In the genomic region with DNA sequence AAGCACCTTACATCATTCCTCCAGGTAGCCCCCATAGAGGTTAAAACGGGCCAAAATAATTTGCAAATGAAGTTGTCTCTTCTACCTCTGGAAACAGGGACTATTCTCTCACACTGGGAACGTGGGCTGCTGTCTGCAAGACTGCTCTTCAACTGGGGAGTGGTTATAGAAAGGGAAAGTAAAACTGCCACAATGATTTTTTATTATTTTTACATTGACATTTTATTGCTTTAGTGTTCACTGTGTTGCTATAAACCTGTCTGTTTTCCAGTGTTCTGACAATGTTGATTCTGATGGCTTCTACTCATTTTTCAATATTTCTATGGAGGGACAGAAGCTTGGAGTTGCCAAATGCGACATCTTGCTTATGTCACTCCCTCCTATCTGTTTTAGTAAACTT, we compare ENCODE assay signal across 14 cellular contexts.
DNase-seq lines count a peak whose midpoint lies in the region; ATAC-seq and TF ChIP-seq lines count a peak whose summit lies in the region.
"Had no signal": no experiment of that assay in that cellular context is flagged by ENCODE, and none has a peak within 500 bp of the region (broad histone marks: within the 10 kb centered on the region; RNA-seq: fewer than 3 reads in every experiment).

No MANE protein-coding gene starts in this region.

- no peak overlapping the region for H4K91ac ChIP-seq in mesenchymal stem cell (ENCODE audit: low read length)

- H3K4me3 ChIP-seq in SU-DHL-6 (ENCODE audit: insufficient read depth, low read length, poor library complexity, severe bottlenecking): no peak overlapping the region
- no peak overlapping the region for H3K4me3 ChIP-seq in mesenchymal stem cell (ENCODE audit: insufficient read depth in 1 of 2, low read depth in 1 of 2, low read length in 2 of 2)
- H3K4me3 ChIP-seq in right cardiac atrium (ENCODE audit: low read length): no peak overlapping the region
- H3K4me3 ChIP-seq: BLaER1, HAP-1 had no signal

- ATAC-seq in right cardiac atrium: no peak
- no peak for ATAC-seq in GM21529 (IDR thresholded peaks at IDR 0.05; ENCODE audit: unreplicated experiment)

- no peak overlapping the region for H3K9ac ChIP-seq in SU-DHL-6 (ENCODE audit: low read length)
- no peak overlapping the region for H3K9ac ChIP-seq in mesenchymal stem cell (ENCODE audit: low read length)
- H3K9ac ChIP-seq: BLaER1 had no signal

- no peak overlapping the region for H2BK120ac ChIP-seq in mesenchymal stem cell (ENCODE audit: low read depth, low read length)

- no peak overlapping the region for H3K4me2 ChIP-seq in SU-DHL-6 (ENCODE audit: low read depth, low read length, poor library complexity, severe bottlenecking)
- no peak overlapping the region for H3K4me2 ChIP-seq in mesenchymal stem cell (ENCODE audit: low read length, poor library complexity, severe bottlenecking)
- H3K4me2 ChIP-seq: BLaER1 had no signal

- H3K4ac ChIP-seq in mesenchymal stem cell (ENCODE audit: low read depth in 1 of 2, low read length in 2 of 2): no peak overlapping the region

- H4K8ac ChIP-seq in mesenchymal stem cell (ENCODE audit: low read length): no peak overlapping the region

- WGBS in mesenchymal stem cell: 50% methylated on average over 3 of the region's 3 CpGs
- 56% methylated on average over 3 of the region's 3 CpGs for WGBS in right cardiac atrium

- H3K9me3 ChIP-seq in KOPT-K1 (ENCODE audit: insufficient read depth, low read length, poor library complexity, severe bottlenecking): peaks cover 14% of the 10 kb centered on the region
- H3K9me3 ChIP-seq in SU-DHL-6 (ENCODE audit: insufficient read depth, low read length): no peaks in the 10 kb centered on the region
- peaks cover 9% of the 10 kb centered on the region for H3K9me3 ChIP-seq in mesenchymal stem cell (ENCODE audit: control insufficient read depth, low read length)
- no peaks in the 10 kb centered on the region for H3K9me3 ChIP-seq in right cardiac atrium (ENCODE audit: control insufficient read depth, low read length)
- H3K9me3 ChIP-seq: HAP-1 had no signal

- no peak overlapping the region for H2BK12ac ChIP-seq in mesenchymal stem cell (ENCODE audit: low read length in 2 of 2)

- no peaks in the 10 kb centered on the region for H3K27me3 ChIP-seq in SU-DHL-6 (ENCODE audit: low read length)
- H3K27me3 ChIP-seq in mesenchymal stem cell (ENCODE audit: control insufficient read depth in 1 of 2, insufficient read depth in 1 of 2, low read length in 2 of 2): peaks cover 0 to 3% of the 10 kb centered on the region in 2 experiments
- H3K27me3 ChIP-seq in right cardiac atrium (ENCODE audit: control insufficient read depth, insufficient read depth): no peaks in the 10 kb centered on the region
- H3K27me3 ChIP-seq: BLaER1 had no signal

- H2AFZ ChIP-seq in SU-DHL-6 (ENCODE audit: low read depth, low read length, severe bottlenecking) (peak overlapping the region; percentile 42), mesenchymal stem cell (ENCODE audit: low read depth, low read length) (no peak overlapping the region)

- no peak for TF ChIP-seq CTCF in SU-DHL-6 (IDR thresholded peaks at IDR 0.05; ENCODE audit: insufficient read depth, low read length, poor library complexity, severe bottlenecking)

- H3K79me2 ChIP-seq in SU-DHL-6 (ENCODE audit: insufficient read depth, low read length): no peaks in the 10 kb centered on the region

- H3F3A ChIP-seq in SU-DHL-6 (ENCODE audit: insufficient read depth): no peaks in the 10 kb centered on the region

- intact Hi-C loops in right cardiac atrium (cut with DNase I): no loop called here

- H3K36me3 ChIP-seq in KOPT-K1 (ENCODE audit: insufficient read depth, low read length) (no peaks in the 10 kb centered on the region), SU-DHL-6 (ENCODE audit: low read length) (no peaks in the 10 kb centered on the region), mesenchymal stem cell (ENCODE audit: control insufficient read depth in 1 of 2, insufficient read depth in 2 of 2, low read depth in 1 of 2, low read length in 2 of 2) (no peaks in the 10 kb centered on the region)
- H3K36me3 ChIP-seq: BLaER1, HAP-1 had no signal

- no peak overlapping the region for H2BK15ac ChIP-seq in mesenchymal stem cell (ENCODE audit: low read depth, poor library complexity, severe bottlenecking)

- H3K14ac ChIP-seq in mesenchymal stem cell (ENCODE audit: low read length in 2 of 2): no peak overlapping the region

- H3K23ac ChIP-seq in mesenchymal stem cell (ENCODE audit: low read length in 2 of 2): no peak overlapping the region

- no peaks in the 10 kb centered on the region for H3K9me2 ChIP-seq in SU-DHL-6 (replicated peaks; ENCODE audit: insufficient read depth, low read length)

- no peaks in the 10 kb centered on the region for H3K4me1 ChIP-seq in mesenchymal stem cell (ENCODE audit: control insufficient read depth, insufficient read depth, low read depth, low read length)
- H3K4me1 ChIP-seq in right cardiac atrium (ENCODE audit: control insufficient read depth, insufficient read depth, low read length): no peaks in the 10 kb centered on the region
- H3K4me1 ChIP-seq: BLaER1, Caco-2 had no signal

- DNase-seq in mesenchymal stem cell (peak; percentile 10), right cardiac atrium (no peak), NCI-H187 (lab: John Stamatoyannopoulos, UW) (no peak)
- DNase-seq in activated CD4-positive, alpha-beta T cell treated with anti-CD3 and anti-CD28 coated beads, Interleukin-2, amount 50 U/mL, for 4 hours: no peak
- DNase-seq: Caco-2; CD8-positive, alpha-beta memory T cell; DND-41; GDM1; HFFc6 had no signal

- no peaks in the 10 kb centered on the region for H3K79me1 ChIP-seq in mesenchymal stem cell (replicated peaks; ENCODE audit: low read length, poor library complexity, severe bottlenecking)

- no peaks in the 10 kb centered on the region for H4K20me1 ChIP-seq in SU-DHL-6 (ENCODE audit: low read depth, low read length)
- H4K20me1 ChIP-seq: BLaER1 had no signal

- peak overlapping the region; percentile 44 for H3K27ac ChIP-seq in KOPT-K1 (ENCODE audit: low read depth, low read length, poor library complexity, severe bottlenecking)
- no peak overlapping the region for H3K27ac ChIP-seq in SU-DHL-6 (ENCODE audit: low read depth, low read length)
- no peak overlapping the region for H3K27ac ChIP-seq in mesenchymal stem cell (ENCODE audit: low read length, poor library complexity, severe bottlenecking)
- no peak overlapping the region for H3K27ac ChIP-seq in right cardiac atrium (ENCODE audit: low read length)
- H3K27ac ChIP-seq: BLaER1 had no signal

- no peak overlapping the region for H2BK5ac ChIP-seq in mesenchymal stem cell (ENCODE audit: low read depth, low read length, poor library complexity, severe bottlenecking)

- no peak overlapping the region for H2AK5ac ChIP-seq in mesenchymal stem cell (ENCODE audit: low read length, severe bottlenecking)

- H3K18ac ChIP-seq in mesenchymal stem cell (ENCODE audit: low read depth in 1 of 2, low read length in 2 of 2): no peak overlapping the region
